ENCODE assay signal across 24 cellular contexts in genomic region chr10:31151301-31151700, GRCh38.
"Had no signal": no experiment of that assay in that cellular context is flagged by ENCODE, and none has a peak within 500 bp of the region (broad histone marks: within the 10 kb centered on the region; RNA-seq: fewer than 3 reads in every experiment).

No MANE protein-coding gene starts in this region.

- H3K9me3 ChIP-seq: breast epithelium, Peyer's patch had no signal

- H3K27ac ChIP-seq: breast epithelium, Peyer's patch, RWPE1 had no signal

- ATAC-seq: T-helper 17 cell had no signal

- H3K4me1 ChIP-seq: breast epithelium, Peyer's patch had no signal

- H3K4me3 ChIP-seq: breast epithelium, Peyer's patch had no signal

- DNase-seq: activated B cell treated with CpG ODN at 0.5 μM for 24 hours; activated CD4-positive, alpha-beta memory T cell treated with anti-CD3 and anti-CD28 coated beads, Interleukin-2, amount 10 ng/mL, durations not matched to agents 7 days and 5 days; activated CD4-positive, alpha-beta T cell treated with anti-CD3 and anti-CD28 coated beads for 1 hour; activated CD4-positive, alpha-beta T cell treated with anti-CD3 and anti-CD28 coated beads, Interleukin-2, amount 10 ng/mL, durations not matched to agents 7 days and 5 days; activated CD8-positive, alpha-beta memory T cell treated with anti-CD3 and anti-CD28 coated beads, Interleukin-2, amount 50 U/mL, for 48 hours; activated T-cell treated with anti-CD3 and anti-CD28 coated beads, Interleukin-2, amount 50 U/mL, for 1 hour; aorta; caudate nucleus; KG1; MV-4-11; NCI-H1092 treated with DMSO at 0.1 percent for 48 hours; NCI-H1417 treated with DMSO at 0.1 percent for 48 hours; NCI-H1694; NCI-H2029; NCI-H2107; NCI-H345; NCI-H510A treated with DMSO at 0.1 percent for 48 hours; NCI-H69; Peyer's patch; SHP77 treated with DMSO at 0.1 percent for 48 hours; T-helper 17 cell; T1000 had no signal

- H3K36me3 ChIP-seq: breast epithelium, Peyer's patch had no signal

- H3K27me3 ChIP-seq: breast epithelium, Peyer's patch had no signal
